ENCODE assay signal across 13 cellular contexts in genomic region chr15:62899090-62899493, GRCh38.
DNase-seq lines count a peak whose midpoint lies in the region; ATAC-seq and TF ChIP-seq lines count a peak whose summit lies in the region.
"Had no signal": no experiment of that assay in that cellular context is flagged by ENCODE, and none has a peak within 500 bp of the region (broad histone marks: within the 10 kb centered on the region; RNA-seq: fewer than 3 reads in every experiment).

No MANE protein-coding gene starts in this region.

- H3K36me3 ChIP-seq in RWPE2 (ENCODE audit: low read depth) (no peaks in the 10 kb centered on the region), prostate gland (no peaks in the 10 kb centered on the region)

- H3K27me3 Mint-ChIP-seq in Calu3 (ENCODE audit: unreplicated experiment) = no peaks in the 10 kb centered on the region
- peaks cover 6% of the 10 kb centered on the region in 2 donors for H3K27me3 Mint-ChIP-seq in stimulated activated naive B cell treated with anti-CD40 and anti-IgM and Interleukin-4, amounts not matched to agents 10 μg/mL and 1 μg/mL and 100 μg/mL, for 72 hours

- no TSS peak for BruUV-seq in Calu3 (replicated peaks; lab: Mats Ljungman, UMichigan)

- no peak for TF ChIP-seq POLR2A in prostate gland (IDR thresholded peaks at IDR 0.05)

- CTCF ChIA-PET in Calu3 (lab: Charles Lee) = interaction anchor here (0.6 to 1.0 kb wide), 3 partner anchors 30 to 117 kb away, joined by 3 to 5 read pairs (median 3); no protein-coding TSS in a partner anchor

- DNase-seq in Calu3 (peak; percentile 52), RWPE2 (ENCODE audit: low spot score) (no peak), left cardiac atrium (peak; percentile 52), prostate gland (ENCODE audit: low spot score) (peak; percentile 79), DMS 273 treated with DMSO at 0.1 percent for 48 hours (lab: John Stamatoyannopoulos, UW) (no peak), NOMO-1 treated with DMSO at 0.1 percent for 48 hours (lab: John Stamatoyannopoulos, UW; ENCODE audit: unreplicated experiment) (no peak)
- no peak for DNase-seq in activated naive CD4-positive, alpha-beta T cell treated with anti-CD3 and anti-CD28 coated beads, Interleukin-2, amount 50 U/mL, for 72 hours (ENCODE audit: low spot score in 2 of 2)
- no peak for DNase-seq in stimulated activated naive B cell treated with anti-CD40 and anti-IgM and Interleukin-4, amounts not matched to agents 10 μg/mL and 1 μg/mL and 100 μg/mL, for 72 hours
- DNase-seq: activated CD4-positive, CD25-positive, alpha-beta regulatory T cell treated with anti-CD3 and anti-CD28 coated beads, Interleukin-2, amount 50 U/mL, for 72 hours; activated T-cell treated with anti-CD3 and anti-CD28 coated beads, Interleukin-2, amount 50 U/mL, for 48 hours; hypothalamus; midbrain had no signal

- no peak for ATAC-seq in RWPE2 (ENCODE audit: low read depth)
- ATAC-seq in left cardiac atrium = peak; percentile 33 to 53
- ATAC-seq in activated naive CD4-positive, alpha-beta T cell treated with anti-CD3 and anti-CD28 coated beads, Interleukin-2, amount 50 U/mL, for 72 hours = no peak
- no peak for ATAC-seq in stimulated activated naive B cell treated with anti-CD40 and anti-IgM and Interleukin-4, amounts not matched to agents 10 μg/mL and 1 μg/mL and 100 μg/mL, for 72 hours (replicated peaks)

- H3K9me3 ChIP-seq in RWPE2 (ENCODE audit: severe bottlenecking) = no peaks in the 10 kb centered on the region
- no peaks in the 10 kb centered on the region for H3K9me3 ChIP-seq in prostate gland

- H3K27ac Mint-ChIP-seq in Calu3 (ENCODE audit: unreplicated experiment) = peak overlapping the region; percentile 97
- H3K27ac Mint-ChIP-seq in activated naive CD4-positive, alpha-beta T cell treated with anti-CD3 and anti-CD28 coated beads, Interleukin-2, amount 50 U/mL, for 72 hours = no peak overlapping the region
- no peak overlapping the region for H3K27ac Mint-ChIP-seq in stimulated activated naive B cell treated with anti-CD40 and anti-IgM and Interleukin-4, amounts not matched to agents 10 μg/mL and 1 μg/mL and 100 μg/mL, for 72 hours

- H3K27ac ChIP-seq in RWPE2 (ENCODE audit: poor library complexity, severe bottlenecking) = peak overlapping the region; percentile 100
- H3K27ac ChIP-seq in prostate gland = peak overlapping the region; percentile 56 to 72

- H3K4me3 Mint-ChIP-seq in Calu3 (ENCODE audit: low read depth, unreplicated experiment) = no peak overlapping the region
- H3K4me3 Mint-ChIP-seq in stimulated activated naive B cell treated with anti-CD40 and anti-IgM and Interleukin-4, amounts not matched to agents 10 μg/mL and 1 μg/mL and 100 μg/mL, for 72 hours = no peak overlapping the region

- 9% methylated on average over 2 of the region's 2 CpGs for WGBS in prostate gland

- H3K4me3 ChIP-seq in RWPE2 (ENCODE audit: severe bottlenecking) (no peak overlapping the region), prostate gland (no peak overlapping the region)
- H3K4me3 ChIP-seq: skin epidermis had no signal

- H3K27me3 ChIP-seq in RWPE2 (ENCODE audit: insufficient read depth, poor library complexity, severe bottlenecking) (no peaks in the 10 kb centered on the region), prostate gland (replicated peaks; ENCODE audit: insufficient read depth) (no peaks in the 10 kb centered on the region)

- TF ChIP-seq CTCF in Calu3 (IDR thresholded peaks at IDR 0.05; ENCODE audit: unreplicated experiment) = no peak
- peak; percentile 11 for TF ChIP-seq CTCF in RWPE2 (IDR thresholded peaks at IDR 0.05; ENCODE audit: poor library complexity, severe bottlenecking)
- TF ChIP-seq CTCF in prostate gland (IDR thresholded peaks at IDR 0.05) = no peak

- H3K9me3 Mint-ChIP-seq in Calu3 (ENCODE audit: low read depth, unreplicated experiment) = no peaks in the 10 kb centered on the region
- no peaks in the 10 kb centered on the region for H3K9me3 Mint-ChIP-seq in activated naive CD4-positive, alpha-beta T cell treated with anti-CD3 and anti-CD28 coated beads, Interleukin-2, amount 50 U/mL, for 72 hours
- no peaks in the 10 kb centered on the region for H3K9me3 Mint-ChIP-seq in stimulated activated naive B cell treated with anti-CD40 and anti-IgM and Interleukin-4, amounts not matched to agents 10 μg/mL and 1 μg/mL and 100 μg/mL, for 72 hours

- H3K4me1 ChIP-seq in RWPE2 (ENCODE audit: insufficient read depth, poor library complexity, severe bottlenecking) (peaks cover 61% of the 10 kb centered on the region), prostate gland (replicated peaks) (peaks cover 15% of the 10 kb centered on the region)

- H3K4me1 Mint-ChIP-seq in Calu3 (ENCODE audit: low read depth, unreplicated experiment) = peaks cover 82% of the 10 kb centered on the region
- H3K4me1 Mint-ChIP-seq in stimulated activated naive B cell treated with anti-CD40 and anti-IgM and Interleukin-4, amounts not matched to agents 10 μg/mL and 1 μg/mL and 100 μg/mL, for 72 hours = no peaks in the 10 kb centered on the region

- intact Hi-C loops in Calu3 (cut with micrococcal nuclease; ENCODE audit: unreplicated experiment) = loop anchor here (5.0 kb wide), 2 partner anchors 38 to 118 kb away; no protein-coding TSS in a partner anchor
- intact Hi-C loops in left cardiac atrium (cut with DNase I) = loop anchor here in 1 of 2 donors (5.0 to 10.0 kb wide), 2 partner anchors 54 to 143 kb away; partner anchors contain the start of gene TPM1
- intact Hi-C loops in prostate gland (cut with DNase I) = loop anchor here (5.0 kb wide), 1 partner anchor 112 kb away; no protein-coding TSS in a partner anchor

- peaks cover 36% of the 10 kb centered on the region for H3K36me3 Mint-ChIP-seq in Calu3 (ENCODE audit: insufficient read depth, unreplicated experiment)
- H3K36me3 Mint-ChIP-seq in activated naive CD4-positive, alpha-beta T cell treated with anti-CD3 and anti-CD28 coated beads, Interleukin-2, amount 50 U/mL, for 72 hours = no peaks in the 10 kb centered on the region
- H3K36me3 Mint-ChIP-seq in stimulated activated naive B cell treated with anti-CD40 and anti-IgM and Interleukin-4, amounts not matched to agents 10 μg/mL and 1 μg/mL and 100 μg/mL, for 72 hours = no peaks in the 10 kb centered on the region

Comparison
In these comparisons a context has a peak if more than half of its experiments do, and no peak if none do; other contexts are left out.
1. DNase-seq: peak in Calu3 (single experiment), left cardiac atrium (single experiment) and prostate gland (single experiment); none in RWPE2 (single experiment), DMS 273 treated with DMSO at 0.1 percent for 48 hours (single experiment), activated naive CD4-positive, alpha-beta T cell treated with anti-CD3 and anti-CD28 coated beads, Interleukin-2, amount 50 U/mL, for 72 hours (0 of 2), stimulated activated naive B cell treated with anti-CD40 and anti-IgM and Interleukin-4, amounts not matched to agents 10 μg/mL and 1 μg/mL and 100 μg/mL, for 72 hours (single experiment) and NOMO-1 treated with DMSO at 0.1 percent for 48 hours (single experiment).
2. ATAC-seq: peak in left cardiac atrium (2 of 2); none in RWPE2 (single experiment), activated naive CD4-positive, alpha-beta T cell treated with anti-CD3 and anti-CD28 coated beads, Interleukin-2, amount 50 U/mL, for 72 hours (0 of 2) and stimulated activated naive B cell treated with anti-CD40 and anti-IgM and Interleukin-4, amounts not matched to agents 10 μg/mL and 1 μg/mL and 100 μg/mL, for 72 hours (0 of 2).